Comparison of ENCODE assay signal across 24 cellular contexts in the genomic region with DNA sequence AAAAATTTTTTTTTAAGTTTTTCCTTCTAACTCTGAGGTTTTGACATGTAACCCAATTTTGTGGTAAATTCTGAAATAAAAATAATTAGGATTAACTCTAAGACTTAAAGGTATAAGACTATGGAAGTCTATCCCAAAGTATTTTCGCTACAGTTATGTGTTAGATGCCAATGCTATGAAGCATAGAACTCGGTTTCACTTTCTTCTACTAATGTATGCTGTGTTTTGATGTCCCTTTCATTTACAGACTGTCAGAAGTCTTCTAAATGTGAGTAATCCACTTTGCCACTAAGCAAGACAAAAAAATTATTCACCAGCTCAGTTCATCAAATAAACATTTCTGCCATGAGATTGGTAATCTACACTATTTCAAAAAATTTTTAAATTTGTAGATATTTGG.
"Had no signal": no experiment of that assay in that cellular context is flagged by ENCODE, and none has a peak within 500 bp of the region (broad histone marks: within the 10 kb centered on the region; RNA-seq: fewer than 3 reads in every experiment).

No MANE protein-coding gene starts in this region.

- H3K4me3 Mint-ChIP-seq: activated CD4-positive, alpha-beta T cell treated with anti-CD3 and anti-CD28 coated beads for 36 hours; activated CD8-positive, alpha-beta T cell treated with anti-CD3 and anti-CD28 coated beads for 36 hours; activated naive CD4-positive, alpha-beta T cell treated with anti-CD3 and anti-CD28 coated beads, Interleukin-2, amount 10 ng/mL, durations not matched to agents 7 days and 5 days; activated naive CD8-positive, alpha-beta T cell treated with anti-CD3 and anti-CD28 coated beads for 36 hours; activated T-cell treated with anti-CD3 and anti-CD28 coated beads, Interleukin-2, amount 50 U/mL, for 72 hours; T-cell had no signal

- H3K36me3 Mint-ChIP-seq: activated naive CD4-positive, alpha-beta T cell treated with anti-CD3 and anti-CD28 coated beads, Interleukin-2, amount 10 ng/mL, durations not matched to agents 7 days and 5 days; activated naive CD8-positive, alpha-beta T cell treated with anti-CD3 and anti-CD28 coated beads for 36 hours; T-cell had no signal

- ATAC-seq: activated CD4-positive, alpha-beta T cell treated with anti-CD3 and anti-CD28 coated beads for 36 hours; activated CD8-positive, alpha-beta T cell treated with anti-CD3 and anti-CD28 coated beads for 36 hours; activated T-cell treated with anti-CD3 and anti-CD28 coated beads, Interleukin-2, amount 50 U/mL, for 72 hours; T-cell had no signal

- H3K9me3 Mint-ChIP-seq: activated CD8-positive, alpha-beta T cell treated with anti-CD3 and anti-CD28 coated beads for 36 hours; activated naive CD8-positive, alpha-beta T cell treated with anti-CD3 and anti-CD28 coated beads for 36 hours had no signal

- H3K4me1 Mint-ChIP-seq: activated CD4-positive, alpha-beta T cell treated with anti-CD3 and anti-CD28 coated beads for 36 hours; activated naive CD4-positive, alpha-beta T cell treated with anti-CD3 and anti-CD28 coated beads, Interleukin-2, amount 10 ng/mL, durations not matched to agents 7 days and 5 days; activated naive CD8-positive, alpha-beta T cell treated with anti-CD3 and anti-CD28 coated beads for 36 hours; T-cell had no signal

- H3K27ac Mint-ChIP-seq: activated CD4-positive, alpha-beta T cell treated with anti-CD3 and anti-CD28 coated beads for 36 hours; activated CD8-positive, alpha-beta T cell treated with anti-CD3 and anti-CD28 coated beads for 36 hours; activated naive CD4-positive, alpha-beta T cell treated with anti-CD3 and anti-CD28 coated beads, Interleukin-2, amount 10 ng/mL, durations not matched to agents 7 days and 5 days; activated naive CD8-positive, alpha-beta T cell treated with anti-CD3 and anti-CD28 coated beads for 36 hours; activated T-cell treated with anti-CD3 and anti-CD28 coated beads, Interleukin-2, amount 50 U/mL, for 72 hours; activated T-helper 2 cell treated with anti-CD3 and anti-CD28 coated beads, Interferon-gamma antibody, Interleukin-2, Interleukin-4, amounts not matched to agents 10 μg/mL and 5 μg/mL and 100 μg/mL, durations not matched to agents 14 hours and 24 hours and 36 hours; T-cell had no signal

- DNase-seq: activated CD4-positive, alpha-beta T cell treated with anti-CD3 and anti-CD28 coated beads for 36 hours; activated CD4-positive, CD25-positive, alpha-beta regulatory T cell; activated CD8-positive, alpha-beta memory T cell treated with anti-CD3 and anti-CD28 coated beads, Interleukin-2, amount 50 U/mL, for 4 hours; activated CD8-positive, alpha-beta T cell treated with anti-CD3 and anti-CD28 coated beads for 36 hours; activated gamma-delta T cell treated with Interleukin-2 at 50 U/mL for 16 hours; activated naive CD4-positive, alpha-beta T cell treated with anti-CD3 and anti-CD28 coated beads, Interleukin-2, amount 10 ng/mL, durations not matched to agents 7 days and 5 days; activated naive CD8-positive, alpha-beta T cell treated with anti-CD3 and anti-CD28 coated beads for 36 hours; activated T-cell treated with anti-CD3 and anti-CD28 coated beads, Interleukin-2, amount 50 U/mL, for 72 hours; caudate nucleus; colonic mucosa; KG1; MM.1S; NCI-H1105; NCI-H1436; NCI-H1694 treated with DMSO at 0.1 percent for 48 hours; NCI-H2029 treated with DMSO at 0.1 percent for 48 hours; NCI-H510A treated with DMSO at 0.1 percent for 48 hours; RPMI8226; SHP77 treated with DMSO at 0.1 percent for 48 hours; T-cell; T-helper 2 cell; T1000 had no signal

- H3K27me3 Mint-ChIP-seq: activated CD4-positive, alpha-beta T cell treated with anti-CD3 and anti-CD28 coated beads for 36 hours; activated CD8-positive, alpha-beta T cell treated with anti-CD3 and anti-CD28 coated beads for 36 hours; activated naive CD4-positive, alpha-beta T cell treated with anti-CD3 and anti-CD28 coated beads, Interleukin-2, amount 10 ng/mL, durations not matched to agents 7 days and 5 days; activated naive CD8-positive, alpha-beta T cell treated with anti-CD3 and anti-CD28 coated beads for 36 hours; T-cell had no signal

- FAIRE-seq: TTC549 had no signal
